ENCODE assay signal across 21 cellular contexts in genomic region chr19:50928841-50929240, GRCh38. TPM values are rescaled to one million over a fixed set of nuclear protein-coding genes. Genes with fewer than 3 reads are reported as not detected.
DNase-seq lines count a peak whose midpoint lies in the region; ATAC-seq lines count a peak whose summit lies in the region.
"Had no signal": no experiment of that assay in that cellular context is flagged by ENCODE, and none has a peak within 500 bp of the region (broad histone marks: within the 10 kb centered on the region; RNA-seq: fewer than 3 reads in every experiment).

No MANE protein-coding gene starts in this region.

- ATAC-seq in GM19023 (IDR thresholded peaks at IDR 0.05; ENCODE audit: unreplicated experiment) (no peak), HG02970 (IDR thresholded peaks at IDR 0.05; ENCODE audit: low FRiP score, unreplicated experiment) (no peak)

- DNase-seq in NCI-H2196 (lab: John Stamatoyannopoulos, UW; ENCODE audit: unreplicated experiment) (peak; percentile 55), NCI-H2196 treated with DMSO at 0.1 percent for 48 hours (lab: John Stamatoyannopoulos, UW; ENCODE audit: unreplicated experiment) (no peak), RPMI8226 (peak; percentile 66), renal cortical epithelial cell (ENCODE audit: low read depth) (peak; percentile 7)
- DNase-seq in Jurkat, Clone E6-1 (ENCODE audit: low read depth, low spot score): peak; percentile 14
- DNase-seq: CD4-positive, alpha-beta memory T cell; GM23248; KBM-7; MV-4-11; NCI-H1417; NCI-H2029; NCI-H226; NCI-H524; NK-92 treated with Interleukin-12 subunit alpha and Interleukin-12 subunit beta, amount 100 ng/mL, for 24 hours; Right ventricle myocardium superior; SW 1271 had no signal

- H3K4me3 ChIP-seq in Jurkat, Clone E6-1 (ENCODE audit: low read length): no peak overlapping the region
- H3K4me3 ChIP-seq: BLaER1, GM23248 had no signal

RNA-seq across cellular contexts. Expression of gene KLK4, which starts 17.6 kb away (rescaled TPM):
- polyA plus RNA-seq in Jurkat, Clone E6-1 (2012; ENCODE audit: insufficient read depth, insufficient read length): not detected
- not detected in 2 replicates for total RNA-seq in renal cortical epithelial cell
- total RNA-seq: A673; CD4-positive, alpha-beta memory T cell; GM23248; Right ventricle myocardium superior; T-helper 2 cell treated with Interferon-gamma antibody and Interleukin-4, amounts not matched to agents 100 ng/mL and 5 ng/mL, for 36 hours had no signal
- polyA plus RNA-seq: CD4-positive, alpha-beta memory T cell; GM23248 had no signal

RNA-seq across cellular contexts. Expression of gene KLK5, which starts 24.0 kb away (rescaled TPM):
- polyA plus RNA-seq in Jurkat, Clone E6-1 (2012; ENCODE audit: insufficient read depth, insufficient read length): not detected
- total RNA-seq in renal cortical epithelial cell: 1.3 and 20.7 TPM in 2 replicates
- total RNA-seq: A673; CD4-positive, alpha-beta memory T cell; GM23248; Right ventricle myocardium superior; T-helper 2 cell treated with Interferon-gamma antibody and Interleukin-4, amounts not matched to agents 100 ng/mL and 5 ng/mL, for 36 hours had no signal
- polyA plus RNA-seq: CD4-positive, alpha-beta memory T cell; GM23248 had no signal

RNA-seq across cellular contexts. Expression of gene KLK6, which starts 40.5 kb away (rescaled TPM):
- not detected for polyA plus RNA-seq in Jurkat, Clone E6-1 (2012; ENCODE audit: insufficient read depth, insufficient read length)
- 1.0 and 16.8 TPM in 2 replicates for total RNA-seq in renal cortical epithelial cell
- total RNA-seq: A673; CD4-positive, alpha-beta memory T cell; GM23248; Right ventricle myocardium superior; T-helper 2 cell treated with Interferon-gamma antibody and Interleukin-4, amounts not matched to agents 100 ng/mL and 5 ng/mL, for 36 hours had no signal
- polyA plus RNA-seq: CD4-positive, alpha-beta memory T cell; GM23248 had no signal

RNA-seq across cellular contexts. Expression of gene KLK7, which starts 54.9 kb away (rescaled TPM):
- polyA plus RNA-seq in Jurkat, Clone E6-1 (2012; ENCODE audit: insufficient read depth, insufficient read length): not detected
- total RNA-seq in renal cortical epithelial cell: 0.30 and 10.8 TPM in 2 replicates
- total RNA-seq: A673; CD4-positive, alpha-beta memory T cell; GM23248; Right ventricle myocardium superior; T-helper 2 cell treated with Interferon-gamma antibody and Interleukin-4, amounts not matched to agents 100 ng/mL and 5 ng/mL, for 36 hours had no signal
- polyA plus RNA-seq: CD4-positive, alpha-beta memory T cell; GM23248 had no signal

RNA-seq across cellular contexts. Expression of gene KLK2, which starts 55.6 kb away (rescaled TPM):
- polyA plus RNA-seq in Jurkat, Clone E6-1 (2012; ENCODE audit: insufficient read depth, insufficient read length): not detected
- total RNA-seq in renal cortical epithelial cell: not detected in 2 replicates
- total RNA-seq: A673; CD4-positive, alpha-beta memory T cell; GM23248; Right ventricle myocardium superior had no signal
- polyA plus RNA-seq: CD4-positive, alpha-beta memory T cell; GM23248 had no signal
